24 cellular contexts compared by ENCODE assay signal in genomic region chr12:26379777-26380467, GRCh38.
DNase-seq lines count a peak whose midpoint lies in the region; ATAC-seq, FAIRE-seq and TF ChIP-seq lines count a peak whose summit lies in the region.
"Had no signal": no experiment of that assay in that cellular context is flagged by ENCODE, and none has a peak within 500 bp of the region (broad histone marks: within the 10 kb centered on the region; RNA-seq: fewer than 3 reads in every experiment).

No MANE protein-coding gene starts in this region.

- H3K36me3 ChIP-seq in astrocyte (ENCODE audit: insufficient read depth, low read length) = no peaks in the 10 kb centered on the region
- H3K36me3 ChIP-seq in heart right ventricle = peaks cover 0 to 20% (median 0%) of the 10 kb centered on the region in 9 donors
- H3K36me3 ChIP-seq: BE2C, HAP-1 had no signal

- no peak for DNase-seq in astrocyte (ENCODE audit: low read depth)
- no peak for DNase-seq in Right ventricle myocardium inferior (ENCODE audit: missing footprints)
- DNase-seq in heart right ventricle = no peak
- DNase-seq in activated naive CD8-positive, alpha-beta T cell treated with anti-CD3 and anti-CD28 coated beads, Interleukin-2, amount 50 U/mL, for 24 hours = no peak
- no peak for DNase-seq in retina
- DNase-seq: ACHN; BE2C; C1 segment of cervical spinal cord; CD4-positive, CD25-positive, alpha-beta regulatory T cell; CD8-positive, alpha-beta memory T cell; COR-L47; DMS 273 treated with DMSO at 0.1 percent for 48 hours; DND-41; EL had no signal

- WGBS in heart right ventricle, 2 donors = 92 to 95% methylated on average over 2 of the region's 2 CpGs

- no peak overlapping the region for H3K27ac ChIP-seq in astrocyte (ENCODE audit: low read depth, low read length)
- no peak overlapping the region for H3K27ac ChIP-seq in heart right ventricle
- H3K27ac ChIP-seq: HL-60, KMS-11 had no signal

- H3K4me1 ChIP-seq in astrocyte (ENCODE audit: insufficient read depth, low read length) (no peaks in the 10 kb centered on the region), heart right ventricle (peaks cover 0 to 25% (median 16%) of the 10 kb centered on the region in 9 donors)
- H3K4me1 ChIP-seq: BE2C, HAP-1 had no signal

- H4K20me1 ChIP-seq in astrocyte (ENCODE audit: insufficient read depth, low read length) = no peaks in the 10 kb centered on the region

- no peaks in the 10 kb centered on the region for H3K79me2 ChIP-seq in astrocyte (ENCODE audit: insufficient read depth, low read length)

- H3K4me1 Mint-ChIP-seq in astrocyte (ENCODE audit: low read depth, unreplicated experiment) = no peaks in the 10 kb centered on the region
- peaks cover 10% of the 10 kb centered on the region for H3K4me1 Mint-ChIP-seq in stimulated activated memory B cell treated with anti-CD40 and anti-IgM and Interleukin-4, amounts not matched to agents 10 μg/mL and 1 μg/mL and 100 μg/mL, for 72 hours
- H3K4me1 Mint-ChIP-seq in activated naive CD8-positive, alpha-beta T cell treated with anti-CD3 and anti-CD28 coated beads, Interleukin-2, amount 50 U/mL, for 24 hours = no peaks in the 10 kb centered on the region
- H3K4me1 Mint-ChIP-seq: CD4-positive, CD25-positive, alpha-beta regulatory T cell; CD8-positive, alpha-beta memory T cell had no signal

- H3K27me3 ChIP-seq in astrocyte (ENCODE audit: insufficient read depth, low read length) (no peaks in the 10 kb centered on the region), heart right ventricle (no peaks in the 10 kb centered on the region)
- H3K27me3 ChIP-seq: BE2C had no signal

- ATAC-seq in GM21390 (IDR thresholded peaks at IDR 0.05; ENCODE audit: unreplicated experiment) = peak; percentile 67
- peak; percentile 57 for ATAC-seq in HG02885 (IDR thresholded peaks at IDR 0.05; ENCODE audit: poor library complexity, unreplicated experiment)
- ATAC-seq in stimulated activated memory B cell treated with anti-CD40 and anti-IgM and Interleukin-4, amounts not matched to agents 10 μg/mL and 1 μg/mL and 100 μg/mL, for 72 hours = no peak
- no peak for ATAC-seq in Right ventricle myocardium inferior
- no peak for ATAC-seq in heart right ventricle
- ATAC-seq in activated naive CD8-positive, alpha-beta T cell treated with anti-CD3 and anti-CD28 coated beads, Interleukin-2, amount 50 U/mL, for 24 hours = no peak

- peak; percentile 5 for FAIRE-seq in astrocyte (lab: Jason Lieb, UNC)
- FAIRE-seq: A204.1, GM12891, GM18507, H1 had no signal

- intact Hi-C loops in Right ventricle myocardium inferior (cut with DNase I) = no loop called here
- intact Hi-C loops in heart right ventricle (cut with DNase I) = no loop called here

- H3K4me3 ChIP-seq in astrocyte (ENCODE audit: insufficient read depth, low read depth, low read length) (no peak overlapping the region), heart right ventricle (no peak overlapping the region)
- H3K4me3 ChIP-seq: HAP-1 had no signal

- no peak overlapping the region for H2AFZ ChIP-seq in astrocyte (ENCODE audit: low read depth, low read length)

- H3K9me3 ChIP-seq in astrocyte (ENCODE audit: insufficient read depth, low read depth, low read length) (no peaks in the 10 kb centered on the region), heart right ventricle (peaks cover 0 to 4% (median 0%) of the 10 kb centered on the region in 11 donors)
- H3K9me3 ChIP-seq: BE2C, HAP-1 had no signal

- TF ChIP-seq CTCF in astrocyte (IDR thresholded peaks at IDR 0.05; ENCODE audit: insufficient read depth, low read depth, low read length) (no peak), heart right ventricle (IDR thresholded peaks at IDR 0.05) (no peak)

- H3K9me3 Mint-ChIP-seq in astrocyte (ENCODE audit: unreplicated experiment) = peaks cover 6% of the 10 kb centered on the region
- H3K9me3 Mint-ChIP-seq in stimulated activated memory B cell treated with anti-CD40 and anti-IgM and Interleukin-4, amounts not matched to agents 10 μg/mL and 1 μg/mL and 100 μg/mL, for 72 hours = no peaks in the 10 kb centered on the region
- H3K9me3 Mint-ChIP-seq in activated naive CD8-positive, alpha-beta T cell treated with anti-CD3 and anti-CD28 coated beads, Interleukin-2, amount 50 U/mL, for 24 hours = no peaks in the 10 kb centered on the region

- no peak overlapping the region for H3K9ac ChIP-seq in astrocyte (ENCODE audit: low read length)
- H3K9ac ChIP-seq: KMS-11 had no signal

- peaks cover 15% of the 10 kb centered on the region for H3K36me3 Mint-ChIP-seq in astrocyte (ENCODE audit: low read depth, unreplicated experiment)
- peaks cover 57% of the 10 kb centered on the region for H3K36me3 Mint-ChIP-seq in stimulated activated memory B cell treated with anti-CD40 and anti-IgM and Interleukin-4, amounts not matched to agents 10 μg/mL and 1 μg/mL and 100 μg/mL, for 72 hours
- H3K36me3 Mint-ChIP-seq in activated naive CD8-positive, alpha-beta T cell treated with anti-CD3 and anti-CD28 coated beads, Interleukin-2, amount 50 U/mL, for 24 hours (ENCODE audit: low read depth) = peaks cover 20% of the 10 kb centered on the region

- H3K4me2 ChIP-seq in astrocyte (ENCODE audit: low read length) = no peak overlapping the region
- H3K4me2 ChIP-seq: KMS-11 had no signal

- no peak overlapping the region for H3K4me3 Mint-ChIP-seq in astrocyte (ENCODE audit: unreplicated experiment)
- H3K4me3 Mint-ChIP-seq in stimulated activated memory B cell treated with anti-CD40 and anti-IgM and Interleukin-4, amounts not matched to agents 10 μg/mL and 1 μg/mL and 100 μg/mL, for 72 hours = no peak overlapping the region
- H3K4me3 Mint-ChIP-seq in activated naive CD8-positive, alpha-beta T cell treated with anti-CD3 and anti-CD28 coated beads, Interleukin-2, amount 50 U/mL, for 24 hours = no peak overlapping the region
- H3K4me3 Mint-ChIP-seq: CD4-positive, CD25-positive, alpha-beta regulatory T cell; CD8-positive, alpha-beta memory T cell had no signal

- no peaks in the 10 kb centered on the region for H3K27me3 Mint-ChIP-seq in astrocyte (ENCODE audit: low read depth, unreplicated experiment)
- no peaks in the 10 kb centered on the region for H3K27me3 Mint-ChIP-seq in stimulated activated memory B cell treated with anti-CD40 and anti-IgM and Interleukin-4, amounts not matched to agents 10 μg/mL and 1 μg/mL and 100 μg/mL, for 72 hours
- no peaks in the 10 kb centered on the region for H3K27me3 Mint-ChIP-seq in activated naive CD8-positive, alpha-beta T cell treated with anti-CD3 and anti-CD28 coated beads, Interleukin-2, amount 50 U/mL, for 24 hours
- H3K27me3 Mint-ChIP-seq: CD4-positive, CD25-positive, alpha-beta regulatory T cell; CD8-positive, alpha-beta memory T cell had no signal

- no peak overlapping the region for H3K27ac Mint-ChIP-seq in astrocyte (ENCODE audit: unreplicated experiment)
- H3K27ac Mint-ChIP-seq in stimulated activated memory B cell treated with anti-CD40 and anti-IgM and Interleukin-4, amounts not matched to agents 10 μg/mL and 1 μg/mL and 100 μg/mL, for 72 hours = peak overlapping the region; percentile 16
- no peak overlapping the region for H3K27ac Mint-ChIP-seq in activated naive CD8-positive, alpha-beta T cell treated with anti-CD3 and anti-CD28 coated beads, Interleukin-2, amount 50 U/mL, for 24 hours
- H3K27ac Mint-ChIP-seq: CD4-positive, CD25-positive, alpha-beta regulatory T cell; CD8-positive, alpha-beta memory T cell had no signal

Comparison
In these comparisons a context has a peak if more than half of its experiments do, and no peak if none do; other contexts are left out.
1. ATAC-seq: peak in GM21390 (single experiment) and HG02885 (single experiment); none in stimulated activated memory B cell treated with anti-CD40 and anti-IgM and Interleukin-4, amounts not matched to agents 10 μg/mL and 1 μg/mL and 100 μg/mL, for 72 hours (single experiment), Right ventricle myocardium inferior (single experiment), heart right ventricle (0 of 8) and activated naive CD8-positive, alpha-beta T cell treated with anti-CD3 and anti-CD28 coated beads, Interleukin-2, amount 50 U/mL, for 24 hours (single experiment).